In genomic region chr10:97574374-97575100, GRCh38 we compare ENCODE assay signal across 8 cellular contexts. TPM values are rescaled to one million over a fixed set of nuclear protein-coding genes. Genes with fewer than 3 reads are reported as not detected.
DNase-seq lines count a peak whose midpoint lies in the region; ATAC-seq, FAIRE-seq and TF ChIP-seq lines count a peak whose summit lies in the region.

No MANE protein-coding gene starts in this region.

- peaks cover 30% of the 10 kb centered on the region for H3K27me3 Mint-ChIP-seq in activated naive CD4-positive, alpha-beta T cell treated with anti-CD3 and anti-CD28 coated beads, Interleukin-2, amount 10 ng/mL, durations not matched to agents 7 days and 5 days

- no peaks in the 10 kb centered on the region for H3K36me3 Mint-ChIP-seq in activated naive CD4-positive, alpha-beta T cell treated with anti-CD3 and anti-CD28 coated beads, Interleukin-2, amount 10 ng/mL, durations not matched to agents 7 days and 5 days

- ATAC-seq in psoas muscle (peak; percentile 61 to 76 (median 66)), GM18502 (IDR thresholded peaks at IDR 0.05; ENCODE audit: poor library complexity, unreplicated experiment) (no peak)

- peak overlapping the region; percentile 66 for H3K4me3 ChIP-seq in psoas muscle

- no peaks in the 10 kb centered on the region for H3K9me3 ChIP-seq in psoas muscle

- DNase-seq in HS-27A (ENCODE audit: low read depth) (peak; percentile 90), RCC 7860 (ENCODE audit: low spot score) (peak; percentile 100), fibroblast of the conjunctiva (ENCODE audit: low read depth) (peak; percentile 27), psoas muscle (peak; percentile 80 to 91)
- no peak for DNase-seq in activated effector memory CD4-positive, alpha-beta T cell treated with Interleukin-2 at 50 U/mL for 16 hours
- no peak for DNase-seq in activated CD4-positive, CD25-positive, alpha-beta regulatory T cell treated with anti-CD3 and anti-CD28 coated beads, Interleukin-2, amount 50 U/mL, for 72 hours
- DNase-seq in activated naive CD4-positive, alpha-beta T cell treated with anti-CD3 and anti-CD28 coated beads, Interleukin-2, amount 10 ng/mL, durations not matched to agents 7 days and 5 days, result no peak

- no peaks in the 10 kb centered on the region for H3K4me1 Mint-ChIP-seq in activated naive CD4-positive, alpha-beta T cell treated with anti-CD3 and anti-CD28 coated beads, Interleukin-2, amount 10 ng/mL, durations not matched to agents 7 days and 5 days

- H3K9me3 Mint-ChIP-seq in activated naive CD4-positive, alpha-beta T cell treated with anti-CD3 and anti-CD28 coated beads, Interleukin-2, amount 10 ng/mL, durations not matched to agents 7 days and 5 days, result no peaks in the 10 kb centered on the region

- H3K36me3 ChIP-seq in psoas muscle (ENCODE audit: insufficient read depth in 1 of 2, low read depth in 1 of 2), result peaks cover 0 to 28% of the 10 kb centered on the region in 2 donors

- CTCF ChIA-PET in activated naive CD4-positive, alpha-beta T cell treated with anti-CD3 and anti-CD28 coated beads, Interleukin-2, amount 10 ng/mL, durations not matched to agents 7 days and 5 days (lab: Charles Lee), result interaction anchor here (0.8 to 4.5 kb wide), 2 partner anchors 21 to 39 kb away, joined by 4 to 31 read pairs; no protein-coding TSS in a partner anchor

- H3K4me3 Mint-ChIP-seq in activated naive CD4-positive, alpha-beta T cell treated with anti-CD3 and anti-CD28 coated beads, Interleukin-2, amount 10 ng/mL, durations not matched to agents 7 days and 5 days, result no peak overlapping the region

- H3K4me1 ChIP-seq in psoas muscle, result peaks cover 48% of the 10 kb centered on the region

- peak overlapping the region; percentile 89 for H3K27ac ChIP-seq in psoas muscle

- H3K27me3 ChIP-seq in psoas muscle (ENCODE audit: insufficient read depth in 3 of 3, low read length in 2 of 3), result no peaks in the 10 kb centered on the region

- FAIRE-seq in RCC 7860 (lab: Jason Lieb, UNC), result peak; percentile 98

- no peak for TF ChIP-seq CTCF in psoas muscle (IDR thresholded peaks at IDR 0.05)

- intact Hi-C loops in psoas muscle (cut with DNase I), result loop anchor here (1.0 to 5.0 kb wide), 2 partner anchors 22 to 33 kb away; no protein-coding TSS in a partner anchor

- WGBS in psoas muscle, 3 donors, result 28 to 48% (median 40%) methylated on average over 4 of the region's 4 CpGs

- H3K27ac Mint-ChIP-seq in activated naive CD4-positive, alpha-beta T cell treated with anti-CD3 and anti-CD28 coated beads, Interleukin-2, amount 10 ng/mL, durations not matched to agents 7 days and 5 days, result no peak overlapping the region

RNA-seq across cellular contexts. Expression of gene ANKRD2, which starts 2.0 kb away (rescaled TPM):
- 1,000 to 10,000 TPM; 1,055 to 3,522 (median 2,378) TPM for total RNA-seq in psoas muscle
- polyA plus RNA-seq in psoas muscle, result 1,000 to 10,000 TPM in 2 of 3 donors, 100 to 1,000 TPM in 1; 254 to 5,473 (median 1,117) TPM

RNA-seq across cellular contexts. Expression of gene HOGA1, which starts 9.7 kb away (rescaled TPM):
- 10 to 100 TPM in 1 of 4 donors, 1 to 10 TPM in 2, under 1 TPM in 1; 0.66 to 12.3 (median 4.9) TPM for total RNA-seq in psoas muscle
- 1 to 10 TPM in 2 of 3 donors, under 1 TPM in 1; 0.96 to 3.4 (median 1.7) TPM for polyA plus RNA-seq in psoas muscle

RNA-seq across cellular contexts. Expression of gene C10orf62, which starts 15.0 kb away (rescaled TPM):
- 1 to 10 TPM in 2 of 4 donors, under 1 TPM in 1, not detected in 1; 0.56 to 1.1 (median 1.0) TPM for total RNA-seq in psoas muscle
- under 1 TPM in 2 of 3 donors, not detected in 1; 0.12 to 0.13 TPM for polyA plus RNA-seq in psoas muscle

RNA-seq across cellular contexts. Expression of gene MORN4, which starts 58.8 kb away (rescaled TPM):
- total RNA-seq in psoas muscle, result 1 to 10 TPM; 1.8 to 4.1 (median 2.6) TPM
- 1 to 10 TPM; 3.9 to 5.6 (median 5.2) TPM for polyA plus RNA-seq in psoas muscle

Comparison
In these comparisons a context has a peak if more than half of its experiments do, and no peak if none do; other contexts are left out.
1. DNase-seq: peak in HS-27A (single experiment), RCC 7860 (single experiment), fibroblast of the conjunctiva (single experiment) and psoas muscle (2 of 2); none in activated effector memory CD4-positive, alpha-beta T cell treated with Interleukin-2 at 50 U/mL for 16 hours (single experiment), activated CD4-positive, CD25-positive, alpha-beta regulatory T cell treated with anti-CD3 and anti-CD28 coated beads, Interleukin-2, amount 50 U/mL, for 72 hours (single experiment) and activated naive CD4-positive, alpha-beta T cell treated with anti-CD3 and anti-CD28 coated beads, Interleukin-2, amount 10 ng/mL, durations not matched to agents 7 days and 5 days (single experiment).